Comparison of ENCODE assay signal across 8 cellular contexts in the genomic region with DNA sequence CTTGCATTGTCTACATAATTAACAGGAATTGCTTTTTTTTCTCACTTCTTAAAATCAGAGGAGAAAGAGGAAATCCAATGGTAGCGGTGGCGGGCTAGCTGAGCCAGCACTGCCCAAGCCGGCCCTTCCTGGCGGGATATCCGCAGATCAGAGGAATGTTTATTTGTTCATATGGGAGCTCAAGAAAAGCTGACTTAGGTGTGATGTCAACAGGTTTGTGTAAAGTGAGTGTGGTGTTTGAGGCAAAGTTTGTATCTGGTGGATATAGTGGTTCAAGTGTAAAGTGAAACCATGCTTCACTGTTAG. TPM values are rescaled to one million over a fixed set of nuclear protein-coding genes. Genes with fewer than 3 reads are reported as not detected.
DNase-seq lines count a peak whose midpoint lies in the region; ATAC-seq and TF ChIP-seq lines count a peak whose summit lies in the region.

No MANE protein-coding gene starts in this region.

- intact Hi-C loops in activated T-helper 2 cell treated with anti-CD3 and anti-CD28 coated beads, Interferon-gamma antibody, Interleukin-2, Interleukin-4, amounts not matched to agents 10 μg/mL and 5 μg/mL and 100 μg/mL, durations not matched to agents 14 hours and 24 hours and 36 hours (cut with micrococcal nuclease) = loop anchor here (1.0 to 10.0 kb wide), 16 partner anchors 45 to 1243 kb away; a partner anchor contains a TSS
- intact Hi-C loops in posterior vena cava (cut with DNase I) = no loop called here

- TF ChIP-seq CTCF in thoracic aorta (IDR thresholded peaks at IDR 0.05) = no peak

- no peak for DNase-seq in activated T-cell treated with anti-CD3 and anti-CD28 coated beads, Interleukin-2, amount 50 U/mL, for 4 hours
- no peak for DNase-seq in activated T-cell treated with anti-CD3 and anti-CD28 coated beads, Interleukin-2, amount 50 U/mL, for 48 hours
- DNase-seq in activated T-helper 2 cell treated with anti-CD3 and anti-CD28 coated beads, Interferon-gamma antibody, Interleukin-2, Interleukin-4, amounts not matched to agents 10 μg/mL and 5 μg/mL and 100 μg/mL, durations not matched to agents 14 hours and 24 hours and 36 hours (ENCODE audit: low spot score) = no peak
- peak in 2 of 3 donors; percentile 53 to 57 for DNase-seq in immature natural killer cell
- no peak for DNase-seq in thoracic aorta (ENCODE audit: low spot score)
- no peak for DNase-seq in posterior vena cava (ENCODE audit: low spot score)
- no peak for DNase-seq in NCI-H1694 (lab: John Stamatoyannopoulos, UW)

- H3K9me3 ChIP-seq in thoracic aorta = no peaks in the 10 kb centered on the region

- no peaks in the 10 kb centered on the region for H3K27me3 ChIP-seq in thoracic aorta (replicated peaks; ENCODE audit: insufficient read depth)

- H3K4me3 Mint-ChIP-seq in activated T-cell treated with anti-CD3 and anti-CD28 coated beads, Interleukin-2, amount 50 U/mL, for 4 hours = peak overlapping the region; percentile 86
- peak overlapping the region; percentile 83 for H3K4me3 Mint-ChIP-seq in activated T-helper 2 cell treated with anti-CD3 and anti-CD28 coated beads, Interferon-gamma antibody, Interleukin-2, Interleukin-4, amounts not matched to agents 10 μg/mL and 5 μg/mL and 100 μg/mL, durations not matched to agents 14 hours and 24 hours and 36 hours (ENCODE audit: low read depth)
- H3K4me3 Mint-ChIP-seq in immature natural killer cell = peak overlapping the region; percentile 91 to 95 (median 93)

- peak overlapping the region in 1 of 2 donors; percentile 16 for H3K27ac ChIP-seq in thoracic aorta

- peaks cover 44% of the 10 kb centered on the region for H3K4me1 Mint-ChIP-seq in activated T-cell treated with anti-CD3 and anti-CD28 coated beads, Interleukin-2, amount 50 U/mL, for 4 hours (ENCODE audit: low read depth)
- peaks cover 33% of the 10 kb centered on the region for H3K4me1 Mint-ChIP-seq in activated T-helper 2 cell treated with anti-CD3 and anti-CD28 coated beads, Interferon-gamma antibody, Interleukin-2, Interleukin-4, amounts not matched to agents 10 μg/mL and 5 μg/mL and 100 μg/mL, durations not matched to agents 14 hours and 24 hours and 36 hours (ENCODE audit: low read depth)
- peaks cover 31 to 35% of the 10 kb centered on the region in 2 donors for H3K4me1 Mint-ChIP-seq in immature natural killer cell

- no peak for ATAC-seq in activated T-cell treated with anti-CD3 and anti-CD28 coated beads, Interleukin-2, amount 50 U/mL, for 4 hours
- no peak for ATAC-seq in thoracic aorta (ENCODE audit: insufficient number of reproducible peaks, low FRiP score, low read depth)
- ATAC-seq in GM18858 (IDR thresholded peaks at IDR 0.05; ENCODE audit: unreplicated experiment) = no peak

- peak overlapping the region; percentile 96 for H3K27ac Mint-ChIP-seq in activated T-helper 2 cell treated with anti-CD3 and anti-CD28 coated beads, Interferon-gamma antibody, Interleukin-2, Interleukin-4, amounts not matched to agents 10 μg/mL and 5 μg/mL and 100 μg/mL, durations not matched to agents 14 hours and 24 hours and 36 hours
- peak overlapping the region; percentile 92 to 99 (median 96) for H3K27ac Mint-ChIP-seq in immature natural killer cell

- peaks cover 0 to 7% of the 10 kb centered on the region in 2 donors for H3K4me1 ChIP-seq in thoracic aorta (ENCODE audit: control insufficient read depth in 1 of 2, low read depth in 2 of 2)

- H3K36me3 ChIP-seq in thoracic aorta = no peaks in the 10 kb centered on the region

- no peaks in the 10 kb centered on the region for H3K9me3 Mint-ChIP-seq in activated T-cell treated with anti-CD3 and anti-CD28 coated beads, Interleukin-2, amount 50 U/mL, for 4 hours
- no peaks in the 10 kb centered on the region for H3K9me3 Mint-ChIP-seq in activated T-helper 2 cell treated with anti-CD3 and anti-CD28 coated beads, Interferon-gamma antibody, Interleukin-2, Interleukin-4, amounts not matched to agents 10 μg/mL and 5 μg/mL and 100 μg/mL, durations not matched to agents 14 hours and 24 hours and 36 hours
- H3K9me3 Mint-ChIP-seq in immature natural killer cell = no peaks in the 10 kb centered on the region

- H3K4me3 ChIP-seq in thoracic aorta = peak overlapping the region; percentile 81

- H3K27me3 Mint-ChIP-seq in activated T-cell treated with anti-CD3 and anti-CD28 coated beads, Interleukin-2, amount 50 U/mL, for 4 hours (ENCODE audit: low read depth) = no peaks in the 10 kb centered on the region
- peaks cover 3% of the 10 kb centered on the region for H3K27me3 Mint-ChIP-seq in activated T-helper 2 cell treated with anti-CD3 and anti-CD28 coated beads, Interferon-gamma antibody, Interleukin-2, Interleukin-4, amounts not matched to agents 10 μg/mL and 5 μg/mL and 100 μg/mL, durations not matched to agents 14 hours and 24 hours and 36 hours (ENCODE audit: low read depth)
- peaks cover 4 to 17% (median 8%) of the 10 kb centered on the region in 3 donors for H3K27me3 Mint-ChIP-seq in immature natural killer cell (ENCODE audit: low read depth in 3 of 3)

- peaks cover 2% of the 10 kb centered on the region for H3K36me3 Mint-ChIP-seq in activated T-cell treated with anti-CD3 and anti-CD28 coated beads, Interleukin-2, amount 50 U/mL, for 4 hours (ENCODE audit: insufficient read depth)
- H3K36me3 Mint-ChIP-seq in activated T-helper 2 cell treated with anti-CD3 and anti-CD28 coated beads, Interferon-gamma antibody, Interleukin-2, Interleukin-4, amounts not matched to agents 10 μg/mL and 5 μg/mL and 100 μg/mL, durations not matched to agents 14 hours and 24 hours and 36 hours (ENCODE audit: low read depth) = peaks cover 29% of the 10 kb centered on the region
- H3K36me3 Mint-ChIP-seq in immature natural killer cell = no peaks in the 10 kb centered on the region

RNA-seq across cellular contexts. Expression of a gene that starts 0.5 kb away (rescaled TPM):
- 10 to 100 TPM; 49.4 to 55.2 (median 55.0) TPM for total RNA-seq in activated T-cell treated with anti-CD3 and anti-CD28 coated beads, Interleukin-2, amount 50 U/mL, for 4 hours
- 136 TPM in 2 replicates for total RNA-seq in activated T-helper 2 cell treated with anti-CD3 and anti-CD28 coated beads, Interferon-gamma antibody, Interleukin-2, Interleukin-4, amounts not matched to agents 10 μg/mL and 5 μg/mL and 100 μg/mL, durations not matched to agents 14 hours and 24 hours and 36 hours
- polyA plus RNA-seq in immature natural killer cell = 10 to 100 TPM; 21.3 to 30.6 (median 28.6) TPM
- total RNA-seq in thoracic aorta (10 to 100 TPM in 1 of 2 donors, 1 to 10 TPM in 1; 5.1 to 12.1 TPM), posterior vena cava (10 to 100 TPM; 13.4 to 24.8 TPM)

Comparison
In these comparisons a context has a peak if more than half of its experiments do, and no peak if none do; other contexts are left out.
1. DNase-seq: peak in immature natural killer cell (2 of 3); none in activated T-cell treated with anti-CD3 and anti-CD28 coated beads, Interleukin-2, amount 50 U/mL, for 4 hours (single experiment), activated T-cell treated with anti-CD3 and anti-CD28 coated beads, Interleukin-2, amount 50 U/mL, for 48 hours (0 of 2), activated T-helper 2 cell treated with anti-CD3 and anti-CD28 coated beads, Interferon-gamma antibody, Interleukin-2, Interleukin-4, amounts not matched to agents 10 μg/mL and 5 μg/mL and 100 μg/mL, durations not matched to agents 14 hours and 24 hours and 36 hours (single experiment), thoracic aorta (single experiment), posterior vena cava (single experiment) and NCI-H1694 (single experiment).
2. Peak in every context shown above with its lines, with median percentiles within 50 percentile points of each other: H3K4me3 Mint-ChIP-seq.